Comparison of ENCODE assay signal across 1 cellular context in the genomic region with DNA sequence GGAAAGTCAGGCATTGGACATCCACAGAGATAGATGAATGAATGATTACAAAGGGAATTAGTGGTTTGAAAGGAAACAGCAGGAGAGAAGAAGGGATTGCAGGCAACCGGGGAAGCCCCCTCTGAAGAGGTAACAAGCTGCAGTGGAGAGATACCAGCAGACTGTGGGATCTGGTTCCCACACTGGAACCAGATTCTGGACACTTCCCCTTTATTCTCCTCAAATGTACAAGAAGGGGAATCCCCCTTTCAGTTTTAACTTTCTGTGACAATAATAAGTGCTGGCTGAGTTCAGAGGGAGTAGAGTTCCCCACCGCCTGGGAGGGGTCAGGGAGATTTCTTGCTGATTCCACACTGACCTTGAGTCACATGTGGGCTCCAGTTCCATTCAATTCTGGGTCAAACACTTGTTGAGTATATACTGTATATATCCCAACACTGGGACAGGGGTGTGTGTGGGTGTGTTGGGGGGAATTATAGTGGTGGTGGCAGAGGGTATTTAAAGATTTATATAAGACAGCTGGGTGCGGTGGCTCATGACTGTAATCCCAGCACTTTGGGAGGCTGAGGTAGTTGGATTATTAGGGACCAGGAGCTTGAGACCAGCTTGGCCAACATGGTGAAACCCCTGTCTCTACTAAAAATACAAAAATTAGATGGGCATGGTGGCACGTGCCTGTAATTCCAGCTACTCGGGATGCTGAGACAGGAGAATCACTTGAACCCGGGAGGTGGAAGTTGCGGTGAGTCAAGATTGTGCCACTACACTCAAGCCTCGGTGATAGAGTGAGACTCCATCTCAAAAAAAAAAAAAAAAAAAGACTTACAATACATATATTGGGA.
TF ChIP-seq lines count a peak whose summit lies in the region.

No MANE protein-coding gene starts in this region.

TF ChIP-seq in HepG2, 621 proteins besides CTCF, POLR2A, EP300 and RAD21:
- TF ChIP-seq SIN3A (IDR thresholded peaks at IDR 0.05; ENCODE audit: borderline replicate concordance, low read depth, low read length) = no peak
- TF ChIP-seq ZNF7 (CRISPR knock-in tag; IDR thresholded peaks at IDR 0.05) = peak; percentile 97
